8 cellular contexts compared by ENCODE assay signal in the genomic region with DNA sequence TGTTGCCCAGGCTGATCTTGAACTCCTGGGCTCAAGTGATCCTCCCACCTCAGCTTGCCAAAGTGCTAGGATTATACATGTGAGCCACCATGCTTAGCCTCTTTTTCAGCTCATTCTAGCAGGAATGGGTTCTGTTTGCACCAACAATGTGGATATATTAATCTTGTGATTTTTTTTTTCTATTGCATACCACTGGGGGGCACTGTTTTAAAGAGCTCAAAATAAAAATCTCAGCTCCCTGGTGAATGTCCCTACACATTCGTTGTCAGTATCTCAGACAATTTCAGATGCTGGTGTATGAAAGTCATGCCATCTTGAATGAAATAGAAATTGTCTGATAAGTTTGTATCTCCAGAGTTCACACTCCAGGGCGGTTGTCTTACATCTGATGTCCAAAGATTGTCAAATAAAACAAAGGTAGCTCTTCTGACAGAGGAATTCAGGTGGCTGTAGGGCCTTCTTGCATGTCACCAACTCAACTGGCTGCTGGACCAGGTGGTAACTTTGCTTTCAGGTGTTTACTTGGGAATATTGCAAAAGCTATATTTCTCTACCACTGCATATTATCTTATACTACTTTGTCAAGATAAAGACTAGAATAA. TPM values are rescaled to one million over a fixed set of nuclear protein-coding genes. Genes with fewer than 3 reads are reported as not detected.
DNase-seq lines count a peak whose midpoint lies in the region; ATAC-seq and TF ChIP-seq lines count a peak whose summit lies in the region.

No MANE protein-coding gene starts in this region.

- H3K4me3 Mint-ChIP-seq in activated CD4-positive, alpha-beta T cell treated with anti-CD3 and anti-CD28 coated beads for 36 hours = no peak overlapping the region
- no peak overlapping the region for H3K4me3 Mint-ChIP-seq in activated T-helper 1 cell treated with anti-CD3 and anti-CD28 coated beads, Interleukin-12 subunit alpha, Interleukin-12 subunit beta, Interleukin-2, Interleukin-4 antibody, amounts not matched to agents 30 ng/mL and 10 ng/mL and 1 ng/mL, durations not matched to agents 14 hours and 24 hours and 36 hours

- intact Hi-C loops in activated CD4-positive, alpha-beta T cell treated with anti-CD3 and anti-CD28 coated beads for 36 hours (cut with DNase I, micrococcal nuclease) = loop anchor here (1.0 kb wide), 1 partner anchor 83 kb away; no protein-coding TSS in a partner anchor
- intact Hi-C loops in activated T-helper 1 cell treated with anti-CD3 and anti-CD28 coated beads, Interleukin-12 subunit alpha, Interleukin-12 subunit beta, Interleukin-2, Interleukin-4 antibody, amounts not matched to agents 30 ng/mL and 10 ng/mL and 1 ng/mL, durations not matched to agents 14 hours and 24 hours and 36 hours (cut with micrococcal nuclease) = loop anchor here (1.0 to 2.0 kb wide), 4 partner anchors 25 to 83 kb away; a partner anchor contains a TSS

- POLR2A ChIA-PET in activated CD4-positive, alpha-beta T cell treated with anti-CD3 and anti-CD28 coated beads for 36 hours (lab: Charles Lee) = interaction anchor here (1.1 to 1.2 kb wide), 2 partner anchors 36 to 83 kb away, joined by 3 to 4 read pairs; a partner anchor contains a TSS

- CTCF ChIA-PET in activated CD4-positive, alpha-beta T cell treated with anti-CD3 and anti-CD28 coated beads for 36 hours (lab: Charles Lee) = interaction anchor here (0.5 to 3.3 kb wide), 42 partner anchors 9 to 996 kb away, joined by 3 to 31 read pairs (median 4); a partner anchor contains a TSS

- H3K9ac ChIP-seq in SU-DHL-6 (ENCODE audit: low read length) = no peak overlapping the region

- H3K79me2 ChIP-seq in SU-DHL-6 (ENCODE audit: insufficient read depth, low read length) = no peaks in the 10 kb centered on the region

- ATAC-seq in activated CD4-positive, alpha-beta T cell treated with anti-CD3 and anti-CD28 coated beads for 36 hours = peak; percentile 42
- no peak for ATAC-seq in HG02973 (IDR thresholded peaks at IDR 0.05; ENCODE audit: unreplicated experiment)

- H3F3A ChIP-seq in SU-DHL-6 (ENCODE audit: insufficient read depth) = no peaks in the 10 kb centered on the region

- no peak for DNase-seq in activated CD4-positive, alpha-beta T cell treated with anti-CD3 and anti-CD28 coated beads for 36 hours
- DNase-seq in activated CD4-positive, alpha-beta T cell treated with anti-CD3 and anti-CD28 coated beads, Interleukin-2, amount 50 U/mL, for 4 hours = no peak
- DNase-seq in NAMALWA (ENCODE audit: low spot score) = peak; percentile 70
- DNase-seq in foreskin melanocyte = peak; percentile 48
- DNase-seq in pons (ENCODE audit: low spot score) = peak; percentile 72
- no peak for DNase-seq in activated T-helper 1 cell treated with anti-CD3 and anti-CD28 coated beads, Interleukin-12 subunit alpha, Interleukin-12 subunit beta, Interleukin-2, Interleukin-4 antibody, amounts not matched to agents 30 ng/mL and 10 ng/mL and 1 ng/mL, durations not matched to agents 14 hours and 24 hours and 36 hours (ENCODE audit: low spot score)

- peaks cover 25% of the 10 kb centered on the region for H3K27me3 Mint-ChIP-seq in activated CD4-positive, alpha-beta T cell treated with anti-CD3 and anti-CD28 coated beads for 36 hours
- peaks cover 47% of the 10 kb centered on the region for H3K27me3 Mint-ChIP-seq in activated T-helper 1 cell treated with anti-CD3 and anti-CD28 coated beads, Interleukin-12 subunit alpha, Interleukin-12 subunit beta, Interleukin-2, Interleukin-4 antibody, amounts not matched to agents 30 ng/mL and 10 ng/mL and 1 ng/mL, durations not matched to agents 14 hours and 24 hours and 36 hours (ENCODE audit: insufficient read depth)

- peak; percentile 35 for TF ChIP-seq CTCF in SU-DHL-6 (IDR thresholded peaks at IDR 0.05; ENCODE audit: insufficient read depth, low read length, poor library complexity, severe bottlenecking)

- H3K4me3 ChIP-seq in SU-DHL-6 (ENCODE audit: insufficient read depth, low read length, poor library complexity, severe bottlenecking) = no peak overlapping the region

- no peak overlapping the region for H2AFZ ChIP-seq in SU-DHL-6 (ENCODE audit: low read depth, low read length, severe bottlenecking)

- no peak overlapping the region for H3K27ac Mint-ChIP-seq in activated CD4-positive, alpha-beta T cell treated with anti-CD3 and anti-CD28 coated beads for 36 hours
- H3K27ac Mint-ChIP-seq in activated T-helper 1 cell treated with anti-CD3 and anti-CD28 coated beads, Interleukin-12 subunit alpha, Interleukin-12 subunit beta, Interleukin-2, Interleukin-4 antibody, amounts not matched to agents 30 ng/mL and 10 ng/mL and 1 ng/mL, durations not matched to agents 14 hours and 24 hours and 36 hours = no peak overlapping the region

- no peaks in the 10 kb centered on the region for H4K20me1 ChIP-seq in SU-DHL-6 (ENCODE audit: low read depth, low read length)

- H3K9me3 Mint-ChIP-seq in activated CD4-positive, alpha-beta T cell treated with anti-CD3 and anti-CD28 coated beads for 36 hours (ENCODE audit: low read depth) = peaks cover 10% of the 10 kb centered on the region
- peaks cover 9% of the 10 kb centered on the region for H3K9me3 Mint-ChIP-seq in activated T-helper 1 cell treated with anti-CD3 and anti-CD28 coated beads, Interleukin-12 subunit alpha, Interleukin-12 subunit beta, Interleukin-2, Interleukin-4 antibody, amounts not matched to agents 30 ng/mL and 10 ng/mL and 1 ng/mL, durations not matched to agents 14 hours and 24 hours and 36 hours

- no peaks in the 10 kb centered on the region for H3K9me3 ChIP-seq in SU-DHL-6 (ENCODE audit: insufficient read depth, low read length)

- no peaks in the 10 kb centered on the region for H3K9me2 ChIP-seq in SU-DHL-6 (replicated peaks; ENCODE audit: insufficient read depth, low read length)

- H3K27me3 ChIP-seq in SU-DHL-6 (ENCODE audit: low read length) = no peaks in the 10 kb centered on the region

- H3K27ac ChIP-seq in SU-DHL-6 (ENCODE audit: low read depth, low read length) = no peak overlapping the region

- no peaks in the 10 kb centered on the region for H3K36me3 ChIP-seq in SU-DHL-6 (ENCODE audit: low read length)

- H3K4me2 ChIP-seq in SU-DHL-6 (ENCODE audit: low read depth, low read length, poor library complexity, severe bottlenecking) = no peak overlapping the region

- peaks cover 3% of the 10 kb centered on the region for H3K4me1 Mint-ChIP-seq in activated CD4-positive, alpha-beta T cell treated with anti-CD3 and anti-CD28 coated beads for 36 hours
- H3K4me1 Mint-ChIP-seq in activated T-helper 1 cell treated with anti-CD3 and anti-CD28 coated beads, Interleukin-12 subunit alpha, Interleukin-12 subunit beta, Interleukin-2, Interleukin-4 antibody, amounts not matched to agents 30 ng/mL and 10 ng/mL and 1 ng/mL, durations not matched to agents 14 hours and 24 hours and 36 hours (ENCODE audit: low read depth) = no peaks in the 10 kb centered on the region

- H3K36me3 Mint-ChIP-seq in activated CD4-positive, alpha-beta T cell treated with anti-CD3 and anti-CD28 coated beads for 36 hours (ENCODE audit: low read depth) = peaks cover under 1% of the 10 kb centered on the region
- H3K36me3 Mint-ChIP-seq in activated T-helper 1 cell treated with anti-CD3 and anti-CD28 coated beads, Interleukin-12 subunit alpha, Interleukin-12 subunit beta, Interleukin-2, Interleukin-4 antibody, amounts not matched to agents 30 ng/mL and 10 ng/mL and 1 ng/mL, durations not matched to agents 14 hours and 24 hours and 36 hours (ENCODE audit: low read depth) = no peaks in the 10 kb centered on the region

RNA-seq across cellular contexts. Expression of a gene that starts 3.1 kb away (rescaled TPM):
- not detected for total RNA-seq in activated CD4-positive, alpha-beta T cell treated with anti-CD3 and anti-CD28 coated beads for 36 hours
- not detected in 2 replicates for total RNA-seq in activated T-helper 1 cell treated with anti-CD3 and anti-CD28 coated beads, Interleukin-12 subunit alpha, Interleukin-12 subunit beta, Interleukin-2, Interleukin-4 antibody, amounts not matched to agents 30 ng/mL and 10 ng/mL and 1 ng/mL, durations not matched to agents 14 hours and 24 hours and 36 hours

RNA-seq across cellular contexts. Expression of a gene that starts 25.7 kb away (rescaled TPM):
- 1 to 10 TPM; 6.2 to 7.4 TPM for total RNA-seq in activated CD4-positive, alpha-beta T cell treated with anti-CD3 and anti-CD28 coated beads for 36 hours
- total RNA-seq in activated T-helper 1 cell treated with anti-CD3 and anti-CD28 coated beads, Interleukin-12 subunit alpha, Interleukin-12 subunit beta, Interleukin-2, Interleukin-4 antibody, amounts not matched to agents 30 ng/mL and 10 ng/mL and 1 ng/mL, durations not matched to agents 14 hours and 24 hours and 36 hours = 7.7 and 7.8 TPM in 2 replicates

RNA-seq across cellular contexts. Expression of a gene that starts 35.8 kb away (rescaled TPM):
- total RNA-seq in activated CD4-positive, alpha-beta T cell treated with anti-CD3 and anti-CD28 coated beads for 36 hours = 10 to 100 TPM; 22.5 to 41.9 TPM
- 25.5 and 29.1 TPM in 2 replicates for total RNA-seq in activated T-helper 1 cell treated with anti-CD3 and anti-CD28 coated beads, Interleukin-12 subunit alpha, Interleukin-12 subunit beta, Interleukin-2, Interleukin-4 antibody, amounts not matched to agents 30 ng/mL and 10 ng/mL and 1 ng/mL, durations not matched to agents 14 hours and 24 hours and 36 hours

Comparison
In these comparisons a context has a peak if more than half of its experiments do, and no peak if none do; other contexts are left out.
1. DNase-seq: peak in NAMALWA (single experiment), foreskin melanocyte (single experiment) and pons (single experiment); none in activated CD4-positive, alpha-beta T cell treated with anti-CD3 and anti-CD28 coated beads for 36 hours (single experiment), activated CD4-positive, alpha-beta T cell treated with anti-CD3 and anti-CD28 coated beads, Interleukin-2, amount 50 U/mL, for 4 hours (0 of 2) and activated T-helper 1 cell treated with anti-CD3 and anti-CD28 coated beads, Interleukin-12 subunit alpha, Interleukin-12 subunit beta, Interleukin-2, Interleukin-4 antibody, amounts not matched to agents 30 ng/mL and 10 ng/mL and 1 ng/mL, durations not matched to agents 14 hours and 24 hours and 36 hours (single experiment).